ENCODE assay signal across 8 cellular contexts in the genomic region with DNA sequence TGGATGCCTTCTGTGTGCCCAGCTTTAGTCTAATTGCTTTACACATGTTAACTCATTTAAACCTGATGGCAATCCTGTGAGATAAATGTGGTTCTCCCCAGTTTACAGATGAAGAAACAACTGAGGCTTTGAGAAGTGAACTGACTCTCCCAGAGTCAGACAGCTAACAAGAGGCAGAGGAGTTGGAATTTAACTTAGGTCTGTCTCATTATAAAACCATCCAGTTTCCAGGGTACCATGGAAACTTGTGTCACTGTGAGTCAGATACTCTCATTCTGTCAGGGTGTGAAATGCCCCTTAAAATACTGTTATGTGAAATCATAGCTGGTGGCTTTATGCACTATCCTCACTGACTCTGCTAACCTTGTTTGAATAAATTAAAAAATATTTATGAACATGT.
DNase-seq lines count a peak whose midpoint lies in the region; ATAC-seq and TF ChIP-seq lines count a peak whose summit lies in the region.

No MANE protein-coding gene starts in this region.

- H3K27ac Mint-ChIP-seq in chondrocyte (ENCODE audit: unreplicated experiment) (peak overlapping the region; percentile 93), mesothelial cell of epicardium (peak overlapping the region; percentile 92)

- H3K9me3 Mint-ChIP-seq in chondrocyte (ENCODE audit: low read depth): no peaks in the 10 kb centered on the region
- H3K9me3 Mint-ChIP-seq in mesothelial cell of epicardium: peaks cover 5% of the 10 kb centered on the region

- DNase-seq in ACHN: peak; percentile 91
- peak; percentile 64 for DNase-seq in HT1080 (ENCODE audit: low read depth)
- DNase-seq in chondrocyte (ENCODE audit: low spot score): no peak
- DNase-seq in mesothelial cell of epicardium (ENCODE audit: low spot score in 2 of 2, unreplicated experiment in 2 of 2): no peak
- no peak for DNase-seq in RPMI8226
- DNase-seq in activated CD8-positive, alpha-beta memory T cell treated with anti-CD3 and anti-CD28 coated beads, Interleukin-2, amount 50 U/mL, for 4 hours: no peak
- no peak for DNase-seq in BE2C

- in situ Hi-C loops in ACHN (cut with HindIII; ENCODE audit: low pct_ligation_motif_present, low pct_unique_long_range_greater_than_20kb, low sequenced_read_pairs): no loop called here

- no peaks in the 10 kb centered on the region for H3K27me3 Mint-ChIP-seq in chondrocyte (ENCODE audit: low read depth)
- no peaks in the 10 kb centered on the region for H3K27me3 Mint-ChIP-seq in mesothelial cell of epicardium (ENCODE audit: low read depth)

- H3K4me3 ChIP-seq in BE2C (ENCODE audit: low read depth, low read length): no peak overlapping the region

- TF ChIP-seq CTCF in chondrocyte (IDR thresholded peaks at IDR 0.05): no peak
- TF ChIP-seq CTCF in mesothelial cell of epicardium (IDR thresholded peaks at IDR 0.05; ENCODE audit: unreplicated experiment): no peak
- no peak for TF ChIP-seq CTCF in BE2C (IDR thresholded peaks at IDR 0.05; ENCODE audit: low read depth, low read length)

- no peaks in the 10 kb centered on the region for H3K4me1 ChIP-seq in BE2C

- H3K36me3 ChIP-seq in BE2C: no peaks in the 10 kb centered on the region

- no peak for ATAC-seq in HG03135 (IDR thresholded peaks at IDR 0.05; ENCODE audit: unreplicated experiment)

- H3K36me3 Mint-ChIP-seq in chondrocyte (ENCODE audit: low read depth) (no peaks in the 10 kb centered on the region), mesothelial cell of epicardium (peaks cover 22% of the 10 kb centered on the region)

- no peaks in the 10 kb centered on the region for H3K27me3 ChIP-seq in BE2C

- no peak overlapping the region for H3K4me3 Mint-ChIP-seq in chondrocyte (ENCODE audit: unreplicated experiment)
- no peak overlapping the region for H3K4me3 Mint-ChIP-seq in mesothelial cell of epicardium

- 0 out of 2 replicates have a peak, but pooled peaks cover 3% of the 10 kb centered on the region for H3K9me3 ChIP-seq in BE2C

- H3K4me1 Mint-ChIP-seq in chondrocyte (ENCODE audit: low read depth) (peaks cover 55% of the 10 kb centered on the region), mesothelial cell of epicardium (peaks cover 72% of the 10 kb centered on the region)

Comparison
In these comparisons a context has a peak if more than half of its experiments do, and no peak if none do; other contexts are left out.
1. DNase-seq: peak in ACHN (single experiment) and HT1080 (single experiment); none in chondrocyte (single experiment), mesothelial cell of epicardium (0 of 2), RPMI8226 (single experiment), activated CD8-positive, alpha-beta memory T cell treated with anti-CD3 and anti-CD28 coated beads, Interleukin-2, amount 50 U/mL, for 4 hours (single experiment) and BE2C (single experiment).